In genomic region chr3:172476339-172476738, GRCh38 we compare ENCODE assay signal across 2 cellular contexts.
TF ChIP-seq lines count a peak whose summit lies in the region.

No MANE protein-coding gene starts in this region.

TF ChIP-seq in IMR-90, 13 proteins besides CTCF, POLR2A, EP300 and RAD21 (continued from another document):
- TF ChIP-seq ELK1 (IDR thresholded peaks at IDR 0.05; ENCODE audit: borderline replicate concordance, low read depth, low read length) (no peak), MXI1 (IDR thresholded peaks at IDR 0.05; ENCODE audit: borderline replicate concordance, low read depth, low read length) (no peak), NFE2L2 (IDR thresholded peaks at IDR 0.05; ENCODE audit: low read depth, low read length) (no peak), FOS (IDR thresholded peaks at IDR 0.05; ENCODE audit: low read depth, low read length) (no peak), USF2 (IDR thresholded peaks at IDR 0.05; ENCODE audit: low read depth, low read length) (no peak), MAFK (IDR thresholded peaks at IDR 0.05; ENCODE audit: low read depth, low read length) (no peak), RCOR1 (IDR thresholded peaks at IDR 0.05; ENCODE audit: insufficient replicate concordance, low read length) (no peak), CEBPB (IDR thresholded peaks at IDR 0.05; ENCODE audit: low read depth, low read length) (no peak), SMC3 (IDR thresholded peaks at IDR 0.05; ENCODE audit: low read depth, low read length) (no peak)

TF ChIP-seq in liver, 16 proteins besides CTCF, POLR2A, EP300 and RAD21:
- TF ChIP-seq REST (IDR thresholded peaks at IDR 0.05) (no peak), MAX (IDR thresholded peaks at IDR 0.05) (no peak), JUND (IDR thresholded peaks at IDR 0.05) (no peak), EGR1 (IDR thresholded peaks at IDR 0.05; ENCODE audit: low read depth in 2 of 2) (no peak), ZBTB33 (IDR thresholded peaks at IDR 0.05) (no peak), FOXA1 (IDR thresholded peaks at IDR 0.05) (no peak), RXRA (IDR thresholded peaks at IDR 0.05) (no peak), SP1 (IDR thresholded peaks at IDR 0.05) (no peak), HNF4G (IDR thresholded peaks at IDR 0.05) (no peak), TAF1 (conservative IDR thresholded peaks at IDR 0.05) (no peak), HNF4A (conservative IDR thresholded peaks at IDR 0.05) (no peak), YY1 (IDR thresholded peaks at IDR 0.05) (no peak), GABPA (IDR thresholded peaks at IDR 0.05 in 1 of 2, conservative IDR thresholded peaks at IDR 0.05 in 1 of 2) (no peak), FOXA2 (IDR thresholded peaks at IDR 0.05) (no peak), ATF3 (IDR thresholded peaks at IDR 0.05) (no peak), NR2F2 (IDR thresholded peaks at IDR 0.05) (no peak)
